20 cellular contexts compared by ENCODE assay signal in genomic region chr5:132787076-132787475, GRCh38. TPM values are rescaled to one million over a fixed set of nuclear protein-coding genes. Genes with fewer than 3 reads are reported as not detected.
DNase-seq lines count a peak whose midpoint lies in the region; ATAC-seq and TF ChIP-seq lines count a peak whose summit lies in the region.
"Had no signal": no experiment of that assay in that cellular context is flagged by ENCODE, and none has a peak within 500 bp of the region (broad histone marks: within the 10 kb centered on the region; RNA-seq: fewer than 3 reads in every experiment).

No MANE protein-coding gene starts in this region.

- H3K4me3 ChIP-seq in fibroblast of lung (replicated peaks in 1 of 4; ENCODE audit: control extremely low read depth in 1 of 4, insufficient read depth in 1 of 4, low read depth in 3 of 4, low read length in 4 of 4) (no peak overlapping the region), heart left ventricle (no peak overlapping the region)
- H3K4me3 ChIP-seq: A549, pancreas, right lobe of liver, suprapubic skin had no signal

- intact Hi-C loops in heart left ventricle (cut with DNase I), result no loop called here

- H3K79me2 ChIP-seq in fibroblast of lung (ENCODE audit: control insufficient read depth, insufficient read depth, low read length), result no peaks in the 10 kb centered on the region

- H3K9me3 ChIP-seq in fibroblast of lung (ENCODE audit: control insufficient read depth, insufficient read depth, low read depth, low read length) (no peaks in the 10 kb centered on the region), heart left ventricle (no peaks in the 10 kb centered on the region)
- H3K9me3 ChIP-seq: A549, pancreas, right lobe of liver, suprapubic skin had no signal

- no peak overlapping the region for H3K9ac ChIP-seq in fibroblast of lung (ENCODE audit: insufficient read depth, low read length)

- H3K27me3 ChIP-seq in fibroblast of lung (ENCODE audit: control insufficient read depth, insufficient read depth, low read length) (no peaks in the 10 kb centered on the region), heart left ventricle (no peaks in the 10 kb centered on the region)
- H3K27me3 ChIP-seq: pancreas, right lobe of liver had no signal

- WGBS in heart left ventricle, 4 donors, result 93 to 98% (median 97%) methylated on average over 1 of the region's 1 CpG

- H3K4me2 ChIP-seq in fibroblast of lung (ENCODE audit: extremely low read depth, insufficient read depth, low read length), result no peak overlapping the region
- H3K4me2 ChIP-seq: A549 had no signal

- H3K4me1 ChIP-seq in fibroblast of lung (ENCODE audit: control insufficient read depth, extremely low read depth, insufficient read depth, low read length) (peaks cover 5% of the 10 kb centered on the region), heart left ventricle (peaks cover 0 to 9% (median 0%) of the 10 kb centered on the region in 12 donors)
- H3K4me1 ChIP-seq: A549, pancreas, suprapubic skin had no signal

- DNase-seq in AG20443 (ENCODE audit: low spot score), result peak; percentile 78
- peak; percentile 47 for DNase-seq in RPMI7951 (ENCODE audit: low read depth)
- DNase-seq in fibroblast of lung (ENCODE audit: low read depth in 2 of 2), result peak; percentile 32 to 75
- DNase-seq in NCI-H1436 treated with DMSO at 0.1 percent for 48 hours (lab: John Stamatoyannopoulos, UW), result no peak
- no peak for DNase-seq in heart left ventricle
- DNase-seq: activated CD4-positive, alpha-beta memory T cell treated with anti-CD3 and anti-CD28 coated beads for 36 hours; activated CD4-positive, CD25-positive, alpha-beta regulatory T cell; activated naive CD4-positive, alpha-beta T cell treated with Interleukin-2 at 50 U/mL for 16 hours; C1 segment of cervical spinal cord; cerebellar nuclear complex; naive thymus-derived CD8-positive, alpha-beta T cell; NCI-H524 treated with DMSO at 0.1 percent for 48 hours; pancreas; right lobe of liver; RPMI8226; T1000 had no signal

- no peaks in the 10 kb centered on the region for H4K20me1 ChIP-seq in fibroblast of lung (ENCODE audit: control insufficient read depth, extremely low read depth, insufficient read depth, low read length)

- ATAC-seq in heart left ventricle, result no peak
- ATAC-seq in HG02885 (IDR thresholded peaks at IDR 0.05; ENCODE audit: poor library complexity, unreplicated experiment), result no peak
- ATAC-seq: A549; left lobe of liver; naive thymus-derived CD8-positive, alpha-beta T cell; pancreas; right lobe of liver had no signal

- H3K36me3 ChIP-seq in fibroblast of lung (ENCODE audit: control insufficient read depth, insufficient read depth, low read length), result no peaks in the 10 kb centered on the region
- no peaks in the 10 kb centered on the region for H3K36me3 ChIP-seq in heart left ventricle
- H3K36me3 ChIP-seq: pancreas, right lobe of liver, suprapubic skin had no signal

- TF ChIP-seq POLR2A in heart left ventricle (IDR thresholded peaks at IDR 0.05), result no peak

- TF ChIP-seq CTCF in fibroblast of lung (conservative IDR thresholded peaks at IDR 0.05 in 1 of 2, IDR thresholded peaks at IDR 0.05 in 1 of 2; ENCODE audit: low read depth in 1 of 2, low read length in 2 of 2), result no peak
- TF ChIP-seq CTCF in heart left ventricle (IDR thresholded peaks at IDR 0.05), result no peak

- H2AFZ ChIP-seq in fibroblast of lung (ENCODE audit: low read length), result no peak overlapping the region

- H3K27ac ChIP-seq in fibroblast of lung (ENCODE audit: insufficient read depth, low read length) (no peak overlapping the region), heart left ventricle (no peak overlapping the region)
- H3K27ac ChIP-seq: A549, pancreas, right lobe of liver, suprapubic skin had no signal

RNA-seq across cellular contexts. Expression of gene SEPTIN8, which starts 10.0 kb away (rescaled TPM):
- 34.3 and 44.8 TPM in 2 replicates for total RNA-seq in RPMI7951 (2014; rRNA removed; shearing (Covaris generic))
- total RNA-seq in fibroblast of lung, result 50.3 and 64.2 TPM in 2 replicates
- polyA plus RNA-seq in fibroblast of lung, result 62.1 and 71.1 TPM in 2 replicates
- polyA plus RNA-seq in fibroblast of lung (2012), result 46.2 and 52.5 TPM in 2 replicates
- 38.9 and 78.1 TPM in 2 replicates for polyA minus RNA-seq in fibroblast of lung (ENCODE audit: low replicate concordance)
- 10 to 100 TPM; 24.5 to 47.6 (median 33.8) TPM for total RNA-seq in heart left ventricle
- 10 to 100 TPM; 11.0 to 19.2 TPM for polyA plus RNA-seq in heart left ventricle

RNA-seq across cellular contexts. Expression of gene SOWAHA, which starts 26.0 kb away (rescaled TPM):
- total RNA-seq in RPMI7951 (2014; rRNA removed; shearing (Covaris generic)), result not detected in 2 replicates
- 0.17 and 0.26 TPM in 2 replicates for total RNA-seq in fibroblast of lung
- polyA plus RNA-seq in fibroblast of lung, result 0.02 and 0.03 TPM in 2 replicates
- polyA plus RNA-seq in fibroblast of lung (2012), result not detected in 2 replicates
- not detected in 2 replicates for polyA minus RNA-seq in fibroblast of lung (ENCODE audit: low replicate concordance)
- total RNA-seq in heart left ventricle, result under 1 TPM in 3 of 9 donors, not detected in 6; 0.24 to 0.50 (median 0.38) TPM
- under 1 TPM; 0.03 to 0.08 TPM for polyA plus RNA-seq in heart left ventricle
- total RNA-seq: activated CD4-positive, alpha-beta memory T cell treated with anti-CD3 and anti-CD28 coated beads for 36 hours; naive thymus-derived CD8-positive, alpha-beta T cell had no signal
- polyA plus RNA-seq: naive thymus-derived CD8-positive, alpha-beta T cell had no signal

RNA-seq across cellular contexts. Expression of gene CCNI2, which starts 39.9 kb away (rescaled TPM):
- 2.0 TPM in 1 of 2 replicates, not detected in the other for total RNA-seq in RPMI7951 (2014; rRNA removed; shearing (Covaris generic))
- total RNA-seq in fibroblast of lung, result under 0.01 TPM in 1 of 2 replicates, not detected in the other
- not detected in 2 replicates for polyA plus RNA-seq in fibroblast of lung
- 0.89 and 0.99 TPM in 2 replicates for polyA plus RNA-seq in fibroblast of lung (2012)
- polyA minus RNA-seq in fibroblast of lung (ENCODE audit: low replicate concordance), result not detected in 2 replicates
- under 1 TPM in 1 of 9 donors, not detected in 8; 0.20 TPM for total RNA-seq in heart left ventricle
- under 1 TPM; 0.11 to 0.50 TPM for polyA plus RNA-seq in heart left ventricle
- total RNA-seq: left lobe of liver, suprapubic skin had no signal

RNA-seq across cellular contexts. Expression of gene SHROOM1, which starts 43.4 kb away (rescaled TPM):
- 4.8 and 6.1 TPM in 2 replicates for total RNA-seq in RPMI7951 (2014; rRNA removed; shearing (Covaris generic))
- total RNA-seq in fibroblast of lung (4.1 and 6.1 TPM in 2 replicates), heart left ventricle (1 to 10 TPM; 2.9 to 6.8 (median 4.7) TPM)
- polyA plus RNA-seq in fibroblast of lung (2.9 and 6.2 TPM in 2 replicates), heart left ventricle (1 to 10 TPM; 2.0 to 4.8 TPM)
- 5.4 and 6.7 TPM in 2 replicates for polyA plus RNA-seq in fibroblast of lung (2012)
- 4.2 and 6.3 TPM in 2 replicates for polyA minus RNA-seq in fibroblast of lung (ENCODE audit: low replicate concordance)
- total RNA-seq: naive thymus-derived CD8-positive, alpha-beta T cell had no signal
- polyA plus RNA-seq: naive thymus-derived CD8-positive, alpha-beta T cell had no signal

RNA-seq across cellular contexts. Expression of gene KIF3A, which starts 49.7 kb away (rescaled TPM):
- 4.4 and 4.6 TPM in 2 replicates for total RNA-seq in RPMI7951 (2014; rRNA removed; shearing (Covaris generic))
- total RNA-seq in fibroblast of lung (10.5 and 11.2 TPM in 2 replicates), heart left ventricle (10 to 100 TPM in 6 of 9 donors, 1 to 10 TPM in 3; 5.8 to 19.3 (median 11.2) TPM)
- polyA plus RNA-seq in fibroblast of lung (7.3 and 8.8 TPM in 2 replicates), heart left ventricle (1 to 10 TPM; 6.0 to 8.5 TPM)
- polyA plus RNA-seq in fibroblast of lung (2012), result 5.8 and 6.3 TPM in 2 replicates
- 1.1 and 1.3 TPM in 2 replicates for polyA minus RNA-seq in fibroblast of lung (ENCODE audit: low replicate concordance)

Comparison
In these comparisons a context has a peak if more than half of its experiments do, and no peak if none do; other contexts are left out.
1. DNase-seq: peak in AG20443 (single experiment), RPMI7951 (single experiment) and fibroblast of lung (2 of 2); none in NCI-H1436 treated with DMSO at 0.1 percent for 48 hours (single experiment) and heart left ventricle (0 of 5).